ENCODE assay signal across 9 cellular contexts in genomic region chr2:101516833-101517690, GRCh38. TPM values are rescaled to one million over a fixed set of nuclear protein-coding genes. Genes with fewer than 3 reads are reported as not detected.
A peak's percentile ranks its signal among the peaks of the same experiment; 100 is the strongest.
DNase-seq lines count a peak whose midpoint lies in the region; ATAC-seq and TF ChIP-seq lines count a peak whose summit lies in the region.
"Had no signal": no experiment of that assay in that cellular context is flagged by ENCODE, and none has a peak within 500 bp of the region (broad histone marks: within the 10 kb centered on the region; RNA-seq: fewer than 3 reads in every experiment).

No MANE protein-coding gene starts in this region.

- no peak for TF ChIP-seq EP300 in stomach (IDR thresholded peaks at IDR 0.05)

- POLR2A ChIA-PET in CD8-positive, alpha-beta memory T cell (lab: Charles Lee), result no interaction called here

- TF ChIP-seq CTCF in fibroblast of mammary gland (conservative IDR thresholded peaks at IDR 0.05; ENCODE audit: control insufficient read depth, insufficient read depth, low read depth, low read length) (peak; percentile 11), stomach (IDR thresholded peaks at IDR 0.05) (no peak), glutamatergic neuron (IDR thresholded peaks at IDR 0.05; ENCODE audit: partially characterized antibody, unreplicated experiment) (no peak)

- H3K9me3 Mint-ChIP-seq in glutamatergic neuron (ENCODE audit: unreplicated experiment), result peaks cover 3% of the 10 kb centered on the region
- peaks cover 0 to 4% (median 0%) of the 10 kb centered on the region in 5 donors for H3K9me3 Mint-ChIP-seq in CD8-positive, alpha-beta memory T cell

- H3K27ac ChIP-seq in stomach, result peak overlapping the region in 4 of 5 donors; percentile 54 to 82 (median 70)
- no peak overlapping the region for H3K27ac ChIP-seq in CD8-positive, alpha-beta memory T cell (ENCODE audit: low read depth, low read length)

- peaks cover 2% of the 10 kb centered on the region for H3K27me3 Mint-ChIP-seq in glutamatergic neuron (ENCODE audit: unreplicated experiment)
- peaks cover 8 to 32% of the 10 kb centered on the region in 2 donors for H3K27me3 Mint-ChIP-seq in CD8-positive, alpha-beta memory T cell

- no peaks in the 10 kb centered on the region for H3K27me3 ChIP-seq in stomach
- no peaks in the 10 kb centered on the region for H3K27me3 ChIP-seq in CD8-positive, alpha-beta memory T cell (ENCODE audit: insufficient read depth, low read length, poor library complexity, severe bottlenecking)

- no peak overlapping the region for H3K27ac Mint-ChIP-seq in glutamatergic neuron (ENCODE audit: unreplicated experiment)
- peak overlapping the region in 2 of 8 donors; percentile 30 to 42 for H3K27ac Mint-ChIP-seq in CD8-positive, alpha-beta memory T cell

- H3K9me3 ChIP-seq in stomach, result no peaks in the 10 kb centered on the region
- no peaks in the 10 kb centered on the region for H3K9me3 ChIP-seq in CD8-positive, alpha-beta memory T cell (ENCODE audit: low read length)

- no peak for TF ChIP-seq POLR2A in stomach (IDR thresholded peaks at IDR 0.05)

- no peaks in the 10 kb centered on the region for H3K4me1 Mint-ChIP-seq in glutamatergic neuron (ENCODE audit: low read depth, unreplicated experiment)
- H3K4me1 Mint-ChIP-seq in CD8-positive, alpha-beta memory T cell, result peaks cover 8 to 12% (median 10%) of the 10 kb centered on the region in 3 donors

- ATAC-seq in GM21717 (IDR thresholded peaks at IDR 0.05; ENCODE audit: unreplicated experiment), result no peak

- CTCF ChIA-PET in CD8-positive, alpha-beta memory T cell (lab: Charles Lee), result no interaction called here

- H3K36me3 Mint-ChIP-seq in glutamatergic neuron (ENCODE audit: unreplicated experiment), result peaks cover 7% of the 10 kb centered on the region
- H3K36me3 Mint-ChIP-seq in CD8-positive, alpha-beta memory T cell, result no peaks in the 10 kb centered on the region

- DNase-seq in activated T-cell treated with anti-CD3 and anti-CD28 coated beads for 48 hours (ENCODE audit: low read depth) (peak; percentile 31), activated T-cell treated with anti-CD3 and anti-CD28 coated beads for 4 hours (no peak), SW480 (ENCODE audit: low spot score) (peak; percentile 74), fibroblast of mammary gland (ENCODE audit: low read depth) (peak; percentile 99), stomach (peak; percentile 45), glutamatergic neuron (no peak)
- no peak for DNase-seq in CD8-positive, alpha-beta memory T cell
- DNase-seq: NCI-H146 had no signal

- H3K36me3 ChIP-seq in stomach, result no peaks in the 10 kb centered on the region
- H3K36me3 ChIP-seq in CD8-positive, alpha-beta memory T cell (ENCODE audit: insufficient read depth, low read length), result no peaks in the 10 kb centered on the region

- intact Hi-C loops in stomach (cut with DNase I; ENCODE audit: low total_unique reads), result loop anchor here (10.0 kb wide), 1 partner anchor 168 kb away; no protein-coding TSS in a partner anchor

- 32 to 50% (median 40%) methylated on average over 8 of the region's 8 CpGs for WGBS in stomach, 5 donors

- no peak overlapping the region for H3K4me3 Mint-ChIP-seq in glutamatergic neuron (ENCODE audit: unreplicated experiment)
- no peak overlapping the region for H3K4me3 Mint-ChIP-seq in CD8-positive, alpha-beta memory T cell

- H3K4me3 ChIP-seq in fibroblast of mammary gland (ENCODE audit: control insufficient read depth, low read depth, low read length), result peak overlapping the region; percentile 6
- no peak overlapping the region for H3K4me3 ChIP-seq in stomach
- H3K4me3 ChIP-seq in CD8-positive, alpha-beta memory T cell (ENCODE audit: low read length), result no peak overlapping the region

- peaks cover 5 to 49% (median 22%) of the 10 kb centered on the region in 4 donors for H3K4me1 ChIP-seq in stomach
- H3K4me1 ChIP-seq in CD8-positive, alpha-beta memory T cell (ENCODE audit: insufficient read depth, low read length), result peaks cover 5% of the 10 kb centered on the region

RNA-seq across cellular contexts. Expression of gene RFX8, which starts 42.1 kb away (rescaled TPM):
- under 1 TPM in 1 of 5 donors, not detected in 4; 0.92 TPM for total RNA-seq in stomach
- polyA plus RNA-seq in stomach, result under 1 TPM in 1 of 3 donors, not detected in 2; 0.13 TPM
- 1.0 TPM for total RNA-seq in glutamatergic neuron (ENCODE audit: unreplicated experiment)
- not detected for total RNA-seq in CD8-positive, alpha-beta memory T cell
- polyA plus RNA-seq in CD8-positive, alpha-beta memory T cell, result not detected

Comparison
In these comparisons a context has a peak if more than half of its experiments do, and no peak if none do; other contexts are left out.
1. DNase-seq: peak in activated T-cell treated with anti-CD3 and anti-CD28 coated beads for 48 hours (single experiment), SW480 (single experiment), fibroblast of mammary gland (single experiment) and stomach (single experiment); none in activated T-cell treated with anti-CD3 and anti-CD28 coated beads for 4 hours (single experiment), glutamatergic neuron (single experiment) and CD8-positive, alpha-beta memory T cell (0 of 5).